Comparison of ENCODE assay signal across 22 cellular contexts in the genomic region with DNA sequence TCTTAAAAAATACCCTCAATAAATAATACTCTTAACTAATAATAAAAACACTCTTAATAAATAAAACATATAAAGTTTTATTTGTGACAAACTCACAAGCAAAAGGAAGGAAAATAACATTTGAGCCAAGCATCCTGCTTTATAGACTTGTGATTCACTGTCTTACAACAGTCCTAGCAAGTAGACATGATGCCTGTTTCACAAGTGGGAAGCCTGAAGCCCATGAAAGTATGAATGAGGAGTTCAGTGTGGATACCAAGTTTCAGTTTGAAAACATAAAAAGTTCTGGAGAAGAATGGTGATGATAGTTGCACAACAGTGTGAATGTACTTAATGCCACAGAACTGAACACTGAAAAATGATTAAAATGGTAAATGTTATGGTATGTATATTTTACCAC. TPM values are rescaled to one million over a fixed set of nuclear protein-coding genes. Genes with fewer than 3 reads are reported as not detected.
DNase-seq lines count a peak whose midpoint lies in the region; ATAC-seq, FAIRE-seq and TF ChIP-seq lines count a peak whose summit lies in the region.
"Had no signal": no experiment of that assay in that cellular context is flagged by ENCODE, and none has a peak within 500 bp of the region (broad histone marks: within the 10 kb centered on the region; RNA-seq: fewer than 3 reads in every experiment).

No MANE protein-coding gene starts in this region.

- H3K9ac ChIP-seq in adipocyte (ENCODE audit: low read length), result peak overlapping the region; percentile 33

- FAIRE-seq in D721Med (lab: Jason Lieb, UNC), result no peak
- FAIRE-seq: bronchial epithelial cell, small intestine had no signal

- ATAC-seq in HG02642 (IDR thresholded peaks at IDR 0.05; ENCODE audit: poor library complexity, unreplicated experiment) (no peak), HG03097 (IDR thresholded peaks at IDR 0.05; ENCODE audit: low FRiP score, unreplicated experiment) (no peak)
- ATAC-seq: stimulated activated naive B cell treated with anti-CD40 and anti-IgM and Interleukin-4, amounts not matched to agents 10 μg/mL and 1 μg/mL and 100 μg/mL, for 72 hours had no signal

- H3K4me3 ChIP-seq in adipocyte (ENCODE audit: low read length), result peak overlapping the region; percentile 39
- no peak overlapping the region for H3K4me3 ChIP-seq in dorsolateral prefrontal cortex
- H3K4me3 ChIP-seq: lung, MG63, thoracic aorta had no signal

- no peaks in the 10 kb centered on the region for H3K9me3 ChIP-seq in adipocyte (ENCODE audit: control insufficient read depth, low read length)
- H3K9me3 ChIP-seq: BE2C, MG63, thoracic aorta had no signal

- no peak overlapping the region for H3K27ac ChIP-seq in dorsolateral prefrontal cortex
- H3K27ac ChIP-seq: thoracic aorta had no signal

- no peak for TF ChIP-seq CTCF in dorsolateral prefrontal cortex (IDR thresholded peaks at IDR 0.05 in 54 of 56, conservative IDR thresholded peaks at IDR 0.05 in 2 of 56; ENCODE audit: low read depth in 1 of 56, partially characterized antibody in 56 of 56)
- TF ChIP-seq CTCF in D721Med (IDR thresholded peaks at IDR 0.05; ENCODE audit: insufficient read depth, missing control alignments), result no peak

- intact Hi-C loops in dorsolateral prefrontal cortex (cut with DNase I), result no loop called here

- H3K27me3 ChIP-seq in adipocyte (replicated peaks; ENCODE audit: control insufficient read depth, insufficient read depth, low read length) (no peaks in the 10 kb centered on the region), dorsolateral prefrontal cortex (no peaks in the 10 kb centered on the region)
- H3K27me3 ChIP-seq: BE2C, MG63 had no signal

- H3K36me3 ChIP-seq in adipocyte (ENCODE audit: control insufficient read depth, insufficient read depth, low read length, severe bottlenecking), result peaks cover 17% of the 10 kb centered on the region

- H3K4me1 ChIP-seq in adipocyte (ENCODE audit: control insufficient read depth, insufficient read depth, low read length), result peaks cover 18% of the 10 kb centered on the region
- H3K4me1 ChIP-seq: BE2C had no signal

- peak; percentile 71 for DNase-seq in GM04504 (ENCODE audit: low read depth)
- DNase-seq in adipocyte (ENCODE audit: low read depth), result peak; percentile 83
- DNase-seq in fibroblast of the conjunctiva (ENCODE audit: low read depth), result peak; percentile 30
- no peak for DNase-seq in dorsolateral prefrontal cortex
- DNase-seq in D721Med (ENCODE audit: insufficient read length, low spot score), result no peak
- DNase-seq: activated CD4-positive, alpha-beta memory T cell treated with anti-CD3 and anti-CD28 coated beads, Interleukin-2, amount 10 ng/mL, durations not matched to agents 7 days and 5 days; activated CD4-positive, CD25-positive, alpha-beta regulatory T cell; activated gamma-delta T cell treated with Interleukin-2 at 50 U/mL for 16 hours; amniotic stem cell; BE2C; kidney glomerular epithelial cell; MG63; NCI-H1417 treated with DMSO at 0.1 percent for 48 hours; NCI-H526; small intestine; stimulated activated naive B cell treated with anti-CD40 and anti-IgM and Interleukin-4, amounts not matched to agents 10 μg/mL and 1 μg/mL and 100 μg/mL, for 72 hours; T1000 had no signal

RNA-seq across cellular contexts. Expression of a gene that starts 10.9 kb away (rescaled TPM):
- 100 to 1,000 TPM in 42 of 120 experiments, 10 to 100 TPM in 78; 55.7 to 140 (median 94.3) TPM for total RNA-seq in dorsolateral prefrontal cortex

RNA-seq across cellular contexts. Expression of a gene that starts 42.7 kb away (rescaled TPM):
- total RNA-seq in dorsolateral prefrontal cortex, result 1 to 10 TPM in 116 of 120 experiments, under 1 TPM in 4; 0.69 to 9.8 (median 1.8) TPM

Comparison
In these comparisons a context has a peak if more than half of its experiments do, and no peak if none do; other contexts are left out.
1. DNase-seq: peak in GM04504 (single experiment), adipocyte (single experiment) and fibroblast of the conjunctiva (single experiment); none in dorsolateral prefrontal cortex (0 of 10) and D721Med (single experiment).